In the genomic region with DNA sequence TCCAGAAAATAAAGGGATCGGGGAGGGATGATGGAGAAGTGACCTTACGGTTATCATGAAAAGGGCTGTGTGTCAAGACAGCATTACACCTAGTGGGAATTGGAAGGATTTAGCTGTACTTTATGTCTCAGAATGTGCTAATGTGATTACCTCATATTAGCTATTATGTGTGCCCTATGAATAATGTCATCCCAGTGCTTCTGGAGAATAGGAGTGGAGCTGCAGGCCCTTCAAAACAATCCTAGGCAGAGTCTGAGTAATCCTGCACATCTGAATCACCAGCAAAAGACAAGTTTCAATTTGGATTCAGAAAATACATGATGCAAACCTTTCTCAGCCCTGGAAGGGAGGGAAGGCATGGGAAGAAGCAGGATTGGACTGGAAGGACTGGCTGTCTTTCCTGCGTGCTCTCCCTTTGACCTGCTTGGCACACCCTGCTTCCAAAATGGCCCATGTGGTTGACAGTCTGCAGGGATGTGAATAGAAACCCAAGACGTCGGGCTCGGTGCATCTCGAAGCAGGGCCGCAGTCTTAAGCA, we compare ENCODE assay signal across 10 cellular contexts. TPM values are rescaled to one million over a fixed set of nuclear protein-coding genes. Genes with fewer than 3 reads are reported as not detected.
DNase-seq lines count a peak whose midpoint lies in the region; ATAC-seq and TF ChIP-seq lines count a peak whose summit lies in the region.
"Had no signal": no experiment of that assay in that cellular context is flagged by ENCODE, and none has a peak within 500 bp of the region (broad histone marks: within the 10 kb centered on the region; RNA-seq: fewer than 3 reads in every experiment).

No MANE protein-coding gene starts in this region.

- H3K27me3 ChIP-seq in HL-60 (ENCODE audit: insufficient read depth, poor library complexity, severe bottlenecking) (no peaks in the 10 kb centered on the region), mammary epithelial cell (ENCODE audit: insufficient read depth, low read length) (no peaks in the 10 kb centered on the region), subcutaneous abdominal adipose tissue (ENCODE audit: control insufficient read depth in 5 of 5, insufficient read depth in 4 of 5, low read length in 5 of 5) (peaks cover 0 to 2% (median 0%) of the 10 kb centered on the region in 5 donors)

- no peaks in the 10 kb centered on the region for H3K9me3 ChIP-seq in mammary epithelial cell (replicated peaks; ENCODE audit: insufficient read depth, low read length)
- no peaks in the 10 kb centered on the region for H3K9me3 ChIP-seq in subcutaneous abdominal adipose tissue (ENCODE audit: control insufficient read depth in 5 of 5, low read length in 5 of 5)

- H3K4me2 ChIP-seq in mammary epithelial cell (ENCODE audit: insufficient read depth, low read depth, low read length) = peak overlapping the region; percentile 21

- TF ChIP-seq CTCF in HL-60 (IDR thresholded peaks at IDR 0.05; ENCODE audit: insufficient read depth, low read length) = no peak
- no peak for TF ChIP-seq CTCF in mammary epithelial cell (conservative IDR thresholded peaks at IDR 0.05 in 1 of 2, IDR thresholded peaks at IDR 0.05 in 1 of 2; ENCODE audit: extremely low read depth in 1 of 2, insufficient read depth in 1 of 2, low read depth in 1 of 2, low read length in 2 of 2)
- no peak for TF ChIP-seq CTCF in activated CD8-positive, alpha-beta T cell treated with anti-CD3 and anti-CD28 coated beads for 36 hours (IDR thresholded peaks at IDR 0.05)

- no peak overlapping the region for H3K27ac Mint-ChIP-seq in activated CD8-positive, alpha-beta T cell treated with anti-CD3 and anti-CD28 coated beads for 36 hours

- H3K27ac ChIP-seq in HL-60 (replicated peaks) (peak overlapping the region; percentile 69), mammary epithelial cell (ENCODE audit: insufficient read depth, low read depth, low read length) (peak overlapping the region; percentile 98), subcutaneous abdominal adipose tissue (ENCODE audit: low read depth, low read length) (peak overlapping the region; percentile 100)

- no peaks in the 10 kb centered on the region for H3K79me2 ChIP-seq in mammary epithelial cell (ENCODE audit: insufficient read depth, low read length)

- POLR2A ChIA-PET in activated CD8-positive, alpha-beta T cell treated with anti-CD3 and anti-CD28 coated beads for 36 hours (lab: Charles Lee) = interaction anchor here (0.9 to 1.3 kb wide), 3 partner anchors 11 to 558 kb away, joined by 3 to 4 read pairs (median 3); no protein-coding TSS in a partner anchor

- DNase-seq in HL-60 (ENCODE audit: low read depth in 1 of 2, low spot score in 1 of 2) (no peak), mammary epithelial cell (peak; percentile 99), left colon (peak in 1 of 2 donors; percentile 70), HT-29 (ENCODE audit: low spot score) (no peak), KBM-7 (no peak)
- DNase-seq in activated CD8-positive, alpha-beta T cell treated with anti-CD3 and anti-CD28 coated beads for 36 hours = no peak
- DNase-seq: NCI-H1048 had no signal

- H3K27me3 Mint-ChIP-seq in activated CD8-positive, alpha-beta T cell treated with anti-CD3 and anti-CD28 coated beads for 36 hours = peaks cover 2% of the 10 kb centered on the region

- H3K36me3 Mint-ChIP-seq in activated CD8-positive, alpha-beta T cell treated with anti-CD3 and anti-CD28 coated beads for 36 hours (ENCODE audit: low read depth) = no peaks in the 10 kb centered on the region

- H3K4me3 Mint-ChIP-seq in activated CD8-positive, alpha-beta T cell treated with anti-CD3 and anti-CD28 coated beads for 36 hours = no peak overlapping the region
- H3K4me3 Mint-ChIP-seq: neural crest cell had no signal

- no peaks in the 10 kb centered on the region for H3K36me3 ChIP-seq in mammary epithelial cell (ENCODE audit: insufficient read depth, low read length)
- no peaks in the 10 kb centered on the region for H3K36me3 ChIP-seq in subcutaneous abdominal adipose tissue (ENCODE audit: control insufficient read depth in 5 of 5, insufficient read depth in 5 of 5, low read length in 5 of 5)

- H3K4me1 Mint-ChIP-seq in activated CD8-positive, alpha-beta T cell treated with anti-CD3 and anti-CD28 coated beads for 36 hours (ENCODE audit: low read depth) = peaks cover 14% of the 10 kb centered on the region

- peak overlapping the region; percentile 8 for H2AFZ ChIP-seq in mammary epithelial cell (ENCODE audit: low read depth, low read length)

- no TSS peak for BruUV-seq in mammary epithelial cell (replicated peaks; lab: Mats Ljungman, UMichigan)

- dilution Hi-C loops in mammary epithelial cell (cut with HindIII; ENCODE audit: low sequenced_read_pairs) = no loop called here

- in situ Hi-C loops in mammary epithelial cell (cut with MboI; ENCODE audit: low sequenced_read_pairs in 2 of 2) = no loop called here
- in situ Hi-C loops in KBM-7 (cut with MboI; ENCODE audit: low pct_unique_long_range_greater_than_20kb, low sequenced_read_pairs) = no loop called here

- no peaks in the 10 kb centered on the region for H4K20me1 ChIP-seq in mammary epithelial cell (ENCODE audit: insufficient read depth, low read length)

- CTCF ChIA-PET in mammary epithelial cell (lab: Charles Lee; ENCODE audit: low non-redundant PET) = interaction anchor here (0.6 kb wide), 1 partner anchor 22 kb away, joined by 4 read pairs; no protein-coding TSS in a partner anchor
- CTCF ChIA-PET in activated CD8-positive, alpha-beta T cell treated with anti-CD3 and anti-CD28 coated beads for 36 hours (lab: Charles Lee) = interaction anchor here (0.6 to 1.2 kb wide), 4 partner anchors 10 to 26 kb away, joined by 3 to 6 read pairs (median 3); no protein-coding TSS in a partner anchor

- ATAC-seq in left colon (peak; percentile 14), GM19452 (IDR thresholded peaks at IDR 0.05; ENCODE audit: unreplicated experiment) (no peak)
- ATAC-seq in activated CD8-positive, alpha-beta T cell treated with anti-CD3 and anti-CD28 coated beads for 36 hours = no peak

- H3K4me1 ChIP-seq in mammary epithelial cell (ENCODE audit: insufficient read depth, low read length) (peaks cover 58% of the 10 kb centered on the region), subcutaneous abdominal adipose tissue (ENCODE audit: control insufficient read depth in 5 of 5, insufficient read depth in 5 of 5, low read length in 5 of 5) (peaks cover 54 to 99% (median 94%) of the 10 kb centered on the region in 5 donors)

- 39% methylated on average over 8 of the region's 8 CpGs for WGBS in mammary epithelial cell (ENCODE audit: low coverage, missing lambda C conversion rate)

- H3K9ac ChIP-seq in mammary epithelial cell (ENCODE audit: insufficient read depth, low read length) (peak overlapping the region; percentile 59), subcutaneous abdominal adipose tissue (ENCODE audit: low read length in 5 of 5) (peak overlapping the region; percentile 42 to 92 (median 62))

- H3K4me3 ChIP-seq in HL-60 (replicated peaks; ENCODE audit: insufficient read depth, low read length) (no peak overlapping the region), mammary epithelial cell (replicated peaks in 1 of 3; ENCODE audit: insufficient read depth in 1 of 3, low read depth in 2 of 3, low read length in 3 of 3) (no peak overlapping the region), subcutaneous abdominal adipose tissue (ENCODE audit: low read depth in 1 of 5, low read length in 5 of 5) (peak overlapping the region in 4 of 5 donors; percentile 4 to 39 (median 20))

- H3K9me3 Mint-ChIP-seq in activated CD8-positive, alpha-beta T cell treated with anti-CD3 and anti-CD28 coated beads for 36 hours = no peaks in the 10 kb centered on the region
- H3K9me3 Mint-ChIP-seq: neural crest cell had no signal

- intact Hi-C loops in mammary epithelial cell (cut with micrococcal nuclease) = loop anchor here (1.0 to 2.0 kb wide), 3 partner anchors 31 to 66 kb away; no protein-coding TSS in a partner anchor
- intact Hi-C loops in left colon (cut with DNase I, micrococcal nuclease) = loop anchor here in 1 of 2 donors (5.0 kb wide), 1 partner anchor 69 kb away; no protein-coding TSS in a partner anchor
- intact Hi-C loops in activated CD8-positive, alpha-beta T cell treated with anti-CD3 and anti-CD28 coated beads for 36 hours (cut with micrococcal nuclease) = no loop called here

RNA-seq across cellular contexts. Expression of gene TARBP1, which starts 54.1 kb away (rescaled TPM):
- total RNA-seq in mammary epithelial cell = 10 to 100 TPM; 16.1 to 18.0 TPM
- polyA plus RNA-seq in mammary epithelial cell = 17.8 TPM
- 32.8 TPM for polyA minus RNA-seq in mammary epithelial cell
- 10 to 100 TPM; 19.9 to 30.5 TPM for total RNA-seq in left colon
- 10 to 100 TPM; 53.9 to 61.3 TPM for total RNA-seq in activated CD8-positive, alpha-beta T cell treated with anti-CD3 and anti-CD28 coated beads for 36 hours
- total RNA-seq in HT-29 (2014; rRNA removed; shearing (Covaris generic)) = 23.6 and 25.8 TPM in 2 replicates

Comparison
In these comparisons a context has a peak if more than half of its experiments do, and no peak if none do; other contexts are left out.
1. H3K4me3 ChIP-seq: peak in subcutaneous abdominal adipose tissue (4 of 5); none in HL-60 (single experiment) and mammary epithelial cell (0 of 3).
2. Peak in every context shown above with its lines, with median percentiles within 50 percentile points of each other: H3K27ac ChIP-seq.